8 cellular contexts compared by ENCODE assay signal in genomic region chr2:163735692-163736432, GRCh38. TPM values are rescaled to one million over a fixed set of nuclear protein-coding genes. Genes with fewer than 3 reads are reported as not detected.
DNase-seq lines count a peak whose midpoint lies in the region; ATAC-seq and TF ChIP-seq lines count a peak whose summit lies in the region.

TSS of gene FIGN (minus strand) at chr2:163736008. CDS start at chr2:163734927, 1,081 bp downstream.

- peak within 1 kb of the TSS; percentile 74 for H4K8ac ChIP-seq in mesenchymal stem cell (ENCODE audit: low read length)

- POLR2A ChIA-PET in A673 (lab: Charles Lee; ENCODE audit: low non-redundant PET) = no interaction called here

- peak within 1 kb of the TSS; percentile 88 for H2AFZ ChIP-seq in mesenchymal stem cell (ENCODE audit: low read depth, low read length)

- DNase-seq in A673 (ENCODE audit: low spot score) (peak; percentile 46), HFFc6 (peak; percentile 58), RWPE2 (ENCODE audit: low spot score) (peak; percentile 74), epithelial cell of prostate (ENCODE audit: low read depth, low spot score) (no peak), mesenchymal stem cell (peak; percentile 90), tibial nerve (ENCODE audit: low spot score in 2 of 2) (peak; percentile 61 to 65)
- no peak for DNase-seq in activated CD8-positive, alpha-beta memory T cell treated with anti-CD3 and anti-CD28 coated beads, Interleukin-2, amount 10 ng/mL, durations not matched to agents 7 days and 5 days

- peak within 1 kb of the TSS; percentile 79 for H3K4me2 ChIP-seq in mesenchymal stem cell (ENCODE audit: low read length, poor library complexity, severe bottlenecking)

- H3K9me3 ChIP-seq in A673 (ENCODE audit: low read depth, low read length, poor library complexity, severe bottlenecking) = no peaks in the 10 kb centered on the region
- no peaks in the 10 kb centered on the region for H3K9me3 ChIP-seq in RWPE2 (ENCODE audit: severe bottlenecking)
- H3K9me3 ChIP-seq in mesenchymal stem cell (ENCODE audit: control insufficient read depth, low read length) = no peaks in the 10 kb centered on the region
- no peaks in the 10 kb centered on the region for H3K9me3 ChIP-seq in tibial nerve

- no peaks in the 10 kb centered on the region for H3K4me1 ChIP-seq in A673 (ENCODE audit: insufficient read depth, low read length, poor library complexity, severe bottlenecking)
- H3K4me1 ChIP-seq in RWPE2 (ENCODE audit: insufficient read depth, poor library complexity, severe bottlenecking) = peaks cover 16% of the 10 kb centered on the region
- H3K4me1 ChIP-seq in mesenchymal stem cell (ENCODE audit: control insufficient read depth, insufficient read depth, low read depth, low read length) = peaks cover 1% of the 10 kb centered on the region
- H3K4me1 ChIP-seq in tibial nerve = peaks cover 0 to 11% (median 1%) of the 10 kb centered on the region in 4 donors

- no peaks in the 10 kb centered on the region for H3K36me3 Mint-ChIP-seq in HFFc6 (ENCODE audit: low read depth)
- peaks cover 6% of the 10 kb centered on the region for H3K36me3 Mint-ChIP-seq in activated CD8-positive, alpha-beta memory T cell treated with anti-CD3 and anti-CD28 coated beads, Interleukin-2, amount 10 ng/mL, durations not matched to agents 7 days and 5 days

- peak within 1 kb of the TSS; percentile 89 for H3K4me3 Mint-ChIP-seq in HFFc6
- H3K4me3 Mint-ChIP-seq in activated CD8-positive, alpha-beta memory T cell treated with anti-CD3 and anti-CD28 coated beads, Interleukin-2, amount 10 ng/mL, durations not matched to agents 7 days and 5 days = no peak within 1 kb of the TSS

- H3K4ac ChIP-seq in mesenchymal stem cell (ENCODE audit: low read depth in 1 of 2, low read length in 2 of 2) = peak within 1 kb of the TSS; percentile 34 to 66

- under 1% methylated on average over 40 of the region's 54 CpGs for WGBS in mesenchymal stem cell
- 0 to 1% methylated on average over 43 to 54 of the region's 54 CpGs for WGBS in tibial nerve, 2 donors

- H3K27ac ChIP-seq in A673 (ENCODE audit: low read depth, low read length, poor library complexity, severe bottlenecking) = no peak within 1 kb of the TSS
- H3K27ac ChIP-seq in RWPE2 (ENCODE audit: poor library complexity, severe bottlenecking) = peak within 1 kb of the TSS; percentile 65
- H3K27ac ChIP-seq in epithelial cell of prostate = peak within 1 kb of the TSS; percentile 52
- peak within 1 kb of the TSS; percentile 97 for H3K27ac ChIP-seq in mesenchymal stem cell (ENCODE audit: low read length, poor library complexity, severe bottlenecking)
- H3K27ac ChIP-seq in tibial nerve = peak within 1 kb of the TSS; percentile 92 to 98 (median 94)

- H3K27me3 Mint-ChIP-seq in HFFc6 (ENCODE audit: insufficient read depth) = no peaks in the 10 kb centered on the region; the same call in 1 of the 2 replicates
- peaks cover 26% of the 10 kb centered on the region for H3K27me3 Mint-ChIP-seq in activated CD8-positive, alpha-beta memory T cell treated with anti-CD3 and anti-CD28 coated beads, Interleukin-2, amount 10 ng/mL, durations not matched to agents 7 days and 5 days

- H3K27me3 ChIP-seq in A673 (replicated peaks; ENCODE audit: insufficient read depth, low read depth, low read length, poor library complexity) = peaks cover 100% of the 10 kb centered on the region
- no peaks in the 10 kb centered on the region for H3K27me3 ChIP-seq in RWPE2 (ENCODE audit: insufficient read depth, poor library complexity, severe bottlenecking)
- no peaks in the 10 kb centered on the region for H3K27me3 ChIP-seq in mesenchymal stem cell (ENCODE audit: control insufficient read depth in 1 of 2, insufficient read depth in 1 of 2, low read length in 2 of 2)
- H3K27me3 ChIP-seq in tibial nerve = no peaks in the 10 kb centered on the region

- H3K36me3 ChIP-seq in A673 (ENCODE audit: insufficient read depth, low read length, poor library complexity, severe bottlenecking) = no peaks in the 10 kb centered on the region
- H3K36me3 ChIP-seq in RWPE2 (ENCODE audit: low read depth) = no peaks in the 10 kb centered on the region
- H3K36me3 ChIP-seq in mesenchymal stem cell (ENCODE audit: control insufficient read depth in 1 of 2, insufficient read depth in 2 of 2, low read depth in 1 of 2, low read length in 2 of 2) = no peaks in the 10 kb centered on the region
- no peaks in the 10 kb centered on the region for H3K36me3 ChIP-seq in tibial nerve

- H2AK5ac ChIP-seq in mesenchymal stem cell (ENCODE audit: low read length, severe bottlenecking) = no peak within 1 kb of the TSS

- peak within 1 kb of the TSS; percentile 44 for H2BK15ac ChIP-seq in mesenchymal stem cell (ENCODE audit: low read depth, poor library complexity, severe bottlenecking)

- BruUV-seq in A673 (replicated peaks; lab: Mats Ljungman, UMichigan) = no TSS peak

- peak within 1 kb of the TSS; percentile 43 for H4K91ac ChIP-seq in mesenchymal stem cell (ENCODE audit: low read length)

- intact Hi-C loops in A673 (cut with micrococcal nuclease; ENCODE audit: unreplicated experiment) = no loop called here

- ATAC-seq in RWPE2 (ENCODE audit: low read depth) = peak; percentile 83
- ATAC-seq in activated CD8-positive, alpha-beta memory T cell treated with anti-CD3 and anti-CD28 coated beads, Interleukin-2, amount 10 ng/mL, durations not matched to agents 7 days and 5 days = no peak
- ATAC-seq in HG03135 (IDR thresholded peaks at IDR 0.05; ENCODE audit: unreplicated experiment) = no peak

- TF ChIP-seq EP300 in tibial nerve (IDR thresholded peaks at IDR 0.05) = peak in 1 of 2 donors; percentile 95

- peak within 1 kb of the TSS; percentile 11 to 57 for H2BK12ac ChIP-seq in mesenchymal stem cell (ENCODE audit: low read length in 2 of 2)

- peak within 1 kb of the TSS in 1 of 2 experiments; percentile 70 for H3K23ac ChIP-seq in mesenchymal stem cell (ENCODE audit: low read length in 2 of 2)

- H3K79me1 ChIP-seq in mesenchymal stem cell (replicated peaks; ENCODE audit: low read length, poor library complexity, severe bottlenecking) = peaks cover 3% of the 10 kb centered on the region

- TF ChIP-seq POLR2A in tibial nerve (IDR thresholded peaks at IDR 0.05) = peak; percentile 49 to 79

- H2BK120ac ChIP-seq in mesenchymal stem cell (ENCODE audit: low read depth, low read length) = peak within 1 kb of the TSS; percentile 66

- CTCF ChIA-PET in A673 (lab: Charles Lee) = no interaction called here
- CTCF ChIA-PET in activated CD8-positive, alpha-beta memory T cell treated with anti-CD3 and anti-CD28 coated beads, Interleukin-2, amount 10 ng/mL, durations not matched to agents 7 days and 5 days (lab: Charles Lee) = no interaction called here

- H3K4me1 Mint-ChIP-seq in HFFc6 (ENCODE audit: low read depth) = peaks cover 36% of the 10 kb centered on the region
- H3K4me1 Mint-ChIP-seq in activated CD8-positive, alpha-beta memory T cell treated with anti-CD3 and anti-CD28 coated beads, Interleukin-2, amount 10 ng/mL, durations not matched to agents 7 days and 5 days = no peaks in the 10 kb centered on the region

- no peaks in the 10 kb centered on the region for H3K9me3 Mint-ChIP-seq in HFFc6
- peaks cover 4% of the 10 kb centered on the region for H3K9me3 Mint-ChIP-seq in activated CD8-positive, alpha-beta memory T cell treated with anti-CD3 and anti-CD28 coated beads, Interleukin-2, amount 10 ng/mL, durations not matched to agents 7 days and 5 days (ENCODE audit: low read depth)

- H3K18ac ChIP-seq in mesenchymal stem cell (ENCODE audit: low read depth in 1 of 2, low read length in 2 of 2) = peak within 1 kb of the TSS; percentile 85 to 98

- peak within 1 kb of the TSS in 1 of 2 experiments; percentile 96 for H3K14ac ChIP-seq in mesenchymal stem cell (ENCODE audit: low read length in 2 of 2)

- TF ChIP-seq CTCF in A673 (conservative IDR thresholded peaks at IDR 0.05; ENCODE audit: low read depth, low read length) (no peak), HFFc6 (IDR thresholded peaks at IDR 0.05) (no peak), RWPE2 (IDR thresholded peaks at IDR 0.05; ENCODE audit: poor library complexity, severe bottlenecking) (no peak), tibial nerve (IDR thresholded peaks at IDR 0.05) (no peak)

- H3K9ac ChIP-seq in mesenchymal stem cell (ENCODE audit: low read length) = peak within 1 kb of the TSS; percentile 91

- H3K27ac Mint-ChIP-seq in HFFc6 = peak within 1 kb of the TSS; percentile 81
- H3K27ac Mint-ChIP-seq in activated CD8-positive, alpha-beta memory T cell treated with anti-CD3 and anti-CD28 coated beads, Interleukin-2, amount 10 ng/mL, durations not matched to agents 7 days and 5 days = no peak within 1 kb of the TSS

- H3K4me3 ChIP-seq in A673 (ENCODE audit: low read depth, low read length, poor library complexity, severe bottlenecking) (peak within 1 kb of the TSS; percentile 47), RWPE2 (ENCODE audit: severe bottlenecking) (peak within 1 kb of the TSS; percentile 63), mesenchymal stem cell (ENCODE audit: insufficient read depth in 1 of 2, low read depth in 1 of 2, low read length in 2 of 2) (peak within 1 kb of the TSS; percentile 64 to 86), tibial nerve (peak within 1 kb of the TSS; percentile 52 to 80 (median 68))

- peak within 1 kb of the TSS; percentile 95 for H2BK5ac ChIP-seq in mesenchymal stem cell (ENCODE audit: low read depth, low read length, poor library complexity, severe bottlenecking)

RNA-seq across cellular contexts. Expression of gene FIGN, which starts in this region (rescaled TPM):
- total RNA-seq in A673 (2021) (0.22 and 0.24 TPM in 2 replicates), tibial nerve (10 to 100 TPM; 12.3 to 17.7 (median 14.2) TPM)
- total RNA-seq in HFFc6 (2021; fragmentation: NEBNext Ultra II Directional; extraction: Animal tissue kit (Norgen Biotek cat#: 25700)) = 1 to 10 TPM; 1.3 to 4.4 (median 2.0) TPM
- 6.1 TPM for polyA plus RNA-seq in mesenchymal stem cell (2013, experiment 1 of 2)
- polyA plus RNA-seq in mesenchymal stem cell (2013, experiment 2 of 2) = 5.7 TPM
- total RNA-seq in activated CD8-positive, alpha-beta memory T cell treated with anti-CD3 and anti-CD28 coated beads, Interleukin-2, amount 10 ng/mL, durations not matched to agents 7 days and 5 days = not detected

Comparison
In these comparisons a context has a peak if more than half of its experiments do, and no peak if none do; other contexts are left out.
1. Peak in DNase-seq and H3K4me3 ChIP-seq in A673; RNA of the gene not detected or under 1 TPM.
2. DNase-seq: peak in HFFc6 (single experiment), RWPE2 (single experiment), mesenchymal stem cell (single experiment) and tibial nerve (2 of 2); none in epithelial cell of prostate (single experiment) and activated CD8-positive, alpha-beta memory T cell treated with anti-CD3 and anti-CD28 coated beads, Interleukin-2, amount 10 ng/mL, durations not matched to agents 7 days and 5 days (single experiment).
3. Peak in every context shown above with its lines, with median percentiles within 50 percentile points of each other: H3K4me3 ChIP-seq.